ENCODE assay signal across 2 cellular contexts in the genomic region with DNA sequence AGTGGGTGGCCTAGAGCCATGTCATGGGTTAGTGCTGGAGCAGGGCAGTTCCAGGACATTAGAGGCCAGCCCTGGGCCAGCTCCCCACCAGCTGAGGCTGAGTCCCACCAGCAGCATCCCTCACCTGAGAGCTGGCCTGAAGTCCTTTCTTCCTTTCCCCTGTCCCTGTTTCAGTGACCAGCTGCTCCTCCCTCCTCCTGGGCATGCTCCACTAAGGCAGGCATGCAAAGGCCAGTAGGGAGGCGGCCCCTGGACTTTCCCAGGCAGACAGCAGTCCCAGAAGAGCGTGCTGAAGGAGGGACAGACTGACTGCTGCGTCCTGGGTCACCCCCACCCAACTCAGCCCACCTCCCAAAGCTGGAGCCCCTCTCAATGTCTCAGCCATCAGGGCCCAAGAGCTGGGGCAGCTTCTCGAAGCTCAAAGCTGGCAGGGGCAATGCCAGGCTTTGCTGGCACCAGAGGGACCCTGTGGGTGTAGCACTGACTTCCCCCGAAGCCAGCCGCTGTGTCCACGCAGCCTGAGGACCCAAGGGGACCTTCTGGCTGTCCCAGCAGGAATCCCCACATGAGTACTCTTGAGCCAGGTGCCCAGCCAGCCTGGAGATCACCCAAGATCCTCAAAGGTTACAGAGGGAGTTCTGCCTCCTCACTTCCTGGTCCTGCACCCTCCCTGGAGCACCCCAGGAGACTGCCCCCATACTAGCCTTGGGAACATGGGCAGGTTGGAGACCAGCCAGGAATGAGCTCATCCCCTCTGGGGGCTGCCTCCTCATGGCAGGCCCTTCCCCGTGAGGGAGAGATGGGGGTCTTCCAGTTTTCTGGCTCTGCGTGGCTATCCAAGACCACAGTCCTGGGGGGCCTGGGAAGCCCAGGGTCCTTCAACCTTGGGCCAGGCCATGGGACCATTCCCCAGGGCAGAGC.
TF ChIP-seq lines count a peak whose summit lies in the region.

No MANE protein-coding gene starts in this region.

TF ChIP-seq in SK-N-SH, 30 proteins besides CTCF, POLR2A, EP300 and RAD21:
- TF ChIP-seq, protein P1, sequence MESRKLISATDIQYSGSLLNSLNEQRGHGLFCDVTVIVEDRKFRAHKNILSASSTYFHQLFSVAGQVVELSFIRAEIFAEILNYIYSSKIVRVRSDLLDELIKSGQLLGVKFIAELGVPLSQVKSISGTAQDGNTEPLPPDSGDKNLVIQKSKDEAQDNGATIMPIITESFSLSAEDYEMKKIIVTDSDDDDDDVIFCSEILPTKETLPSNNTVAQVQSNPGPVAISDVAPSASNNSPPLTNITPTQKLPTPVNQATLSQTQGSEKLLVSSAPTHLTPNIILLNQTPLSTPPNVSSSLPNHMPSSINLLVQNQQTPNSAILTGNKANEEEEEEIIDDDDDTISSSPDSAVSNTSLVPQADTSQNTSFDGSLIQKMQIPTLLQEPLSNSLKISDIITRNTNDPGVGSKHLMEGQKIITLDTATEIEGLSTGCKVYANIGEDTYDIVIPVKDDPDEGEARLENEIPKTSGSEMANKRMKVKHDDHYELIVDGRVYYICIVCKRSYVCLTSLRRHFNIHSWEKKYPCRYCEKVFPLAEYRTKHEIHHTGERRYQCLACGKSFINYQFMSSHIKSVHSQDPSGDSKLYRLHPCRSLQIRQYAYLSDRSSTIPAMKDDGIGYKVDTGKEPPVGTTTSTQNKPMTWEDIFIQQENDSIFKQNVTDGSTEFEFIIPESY (IDR thresholded peaks at IDR 0.05; ENCODE audit: borderline replicate concordance, low read depth) = no peak
- TF ChIP-seq, protein P2, sequence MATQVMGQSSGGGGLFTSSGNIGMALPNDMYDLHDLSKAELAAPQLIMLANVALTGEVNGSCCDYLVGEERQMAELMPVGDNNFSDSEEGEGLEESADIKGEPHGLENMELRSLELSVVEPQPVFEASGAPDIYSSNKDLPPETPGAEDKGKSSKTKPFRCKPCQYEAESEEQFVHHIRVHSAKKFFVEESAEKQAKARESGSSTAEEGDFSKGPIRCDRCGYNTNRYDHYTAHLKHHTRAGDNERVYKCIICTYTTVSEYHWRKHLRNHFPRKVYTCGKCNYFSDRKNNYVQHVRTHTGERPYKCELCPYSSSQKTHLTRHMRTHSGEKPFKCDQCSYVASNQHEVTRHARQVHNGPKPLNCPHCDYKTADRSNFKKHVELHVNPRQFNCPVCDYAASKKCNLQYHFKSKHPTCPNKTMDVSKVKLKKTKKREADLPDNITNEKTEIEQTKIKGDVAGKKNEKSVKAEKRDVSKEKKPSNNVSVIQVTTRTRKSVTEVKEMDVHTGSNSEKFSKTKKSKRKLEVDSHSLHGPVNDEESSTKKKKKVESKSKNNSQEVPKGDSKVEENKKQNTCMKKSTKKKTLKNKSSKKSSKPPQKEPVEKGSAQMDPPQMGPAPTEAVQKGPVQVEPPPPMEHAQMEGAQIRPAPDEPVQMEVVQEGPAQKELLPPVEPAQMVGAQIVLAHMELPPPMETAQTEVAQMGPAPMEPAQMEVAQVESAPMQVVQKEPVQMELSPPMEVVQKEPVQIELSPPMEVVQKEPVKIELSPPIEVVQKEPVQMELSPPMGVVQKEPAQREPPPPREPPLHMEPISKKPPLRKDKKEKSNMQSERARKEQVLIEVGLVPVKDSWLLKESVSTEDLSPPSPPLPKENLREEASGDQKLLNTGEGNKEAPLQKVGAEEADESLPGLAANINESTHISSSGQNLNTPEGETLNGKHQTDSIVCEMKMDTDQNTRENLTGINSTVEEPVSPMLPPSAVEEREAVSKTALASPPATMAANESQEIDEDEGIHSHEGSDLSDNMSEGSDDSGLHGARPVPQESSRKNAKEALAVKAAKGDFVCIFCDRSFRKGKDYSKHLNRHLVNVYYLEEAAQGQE (IDR thresholded peaks at IDR 0.05; ENCODE audit: low read depth, low read length) = no peak
- TF ChIP-seq RFX5 (IDR thresholded peaks at IDR 0.05; ENCODE audit: low read length) (no peak), SIN3A (IDR thresholded peaks at IDR 0.05; ENCODE audit: borderline replicate concordance, low read depth, low read length) (no peak), TCF12 (IDR thresholded peaks at IDR 0.05) (no peak), MXI1 (IDR thresholded peaks at IDR 0.05; ENCODE audit: low read depth, low read length) (no peak), FOXM1 (IDR thresholded peaks at IDR 0.05; ENCODE audit: low read depth) (no peak), FOXJ3 (CRISPR knock-in tag; IDR thresholded peaks at IDR 0.05) (no peak), GATA2 (CRISPR knock-in tag; IDR thresholded peaks at IDR 0.05) (no peak), TEAD4 (IDR thresholded peaks at IDR 0.05; ENCODE audit: borderline replicate concordance, insufficient read depth) (no peak), POLR2AphosphoS5 (IDR thresholded peaks at IDR 0.05; ENCODE audit: low read depth, low read length) (no peak), TAF1 (IDR thresholded peaks at IDR 0.05; ENCODE audit: borderline replicate concordance, low read depth, low read length) (no peak)
- TF ChIP-seq, protein P3, sequence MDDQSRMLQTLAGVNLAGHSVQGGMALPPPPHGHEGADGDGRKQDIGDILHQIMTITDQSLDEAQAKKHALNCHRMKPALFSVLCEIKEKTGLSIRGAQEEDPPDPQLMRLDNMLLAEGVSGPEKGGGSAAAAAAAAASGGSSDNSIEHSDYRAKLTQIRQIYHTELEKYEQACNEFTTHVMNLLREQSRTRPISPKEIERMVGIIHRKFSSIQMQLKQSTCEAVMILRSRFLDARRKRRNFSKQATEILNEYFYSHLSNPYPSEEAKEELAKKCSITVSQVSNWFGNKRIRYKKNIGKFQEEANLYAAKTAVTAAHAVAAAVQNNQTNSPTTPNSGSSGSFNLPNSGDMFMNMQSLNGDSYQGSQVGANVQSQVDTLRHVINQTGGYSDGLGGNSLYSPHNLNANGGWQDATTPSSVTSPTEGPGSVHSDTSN (IDR thresholded peaks at IDR 0.05) = no peak
- TF ChIP-seq, protein P4, sequence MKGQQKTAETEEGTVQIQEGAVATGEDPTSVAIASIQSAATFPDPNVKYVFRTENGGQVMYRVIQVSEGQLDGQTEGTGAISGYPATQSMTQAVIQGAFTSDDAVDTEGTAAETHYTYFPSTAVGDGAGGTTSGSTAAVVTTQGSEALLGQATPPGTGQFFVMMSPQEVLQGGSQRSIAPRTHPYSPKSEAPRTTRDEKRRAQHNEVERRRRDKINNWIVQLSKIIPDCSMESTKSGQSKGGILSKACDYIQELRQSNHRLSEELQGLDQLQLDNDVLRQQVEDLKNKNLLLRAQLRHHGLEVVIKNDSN (IDR thresholded peaks at IDR 0.05; ENCODE audit: borderline replicate concordance, low read depth) = no peak
- TF ChIP-seq, protein P5, sequence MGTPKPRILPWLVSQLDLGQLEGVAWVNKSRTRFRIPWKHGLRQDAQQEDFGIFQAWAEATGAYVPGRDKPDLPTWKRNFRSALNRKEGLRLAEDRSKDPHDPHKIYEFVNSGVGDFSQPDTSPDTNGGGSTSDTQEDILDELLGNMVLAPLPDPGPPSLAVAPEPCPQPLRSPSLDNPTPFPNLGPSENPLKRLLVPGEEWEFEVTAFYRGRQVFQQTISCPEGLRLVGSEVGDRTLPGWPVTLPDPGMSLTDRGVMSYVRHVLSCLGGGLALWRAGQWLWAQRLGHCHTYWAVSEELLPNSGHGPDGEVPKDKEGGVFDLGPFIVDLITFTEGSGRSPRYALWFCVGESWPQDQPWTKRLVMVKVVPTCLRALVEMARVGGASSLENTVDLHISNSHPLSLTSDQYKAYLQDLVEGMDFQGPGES (IDR thresholded peaks at IDR 0.05; ENCODE audit: low read depth, low read length) = no peak
- TF ChIP-seq, protein P6, sequence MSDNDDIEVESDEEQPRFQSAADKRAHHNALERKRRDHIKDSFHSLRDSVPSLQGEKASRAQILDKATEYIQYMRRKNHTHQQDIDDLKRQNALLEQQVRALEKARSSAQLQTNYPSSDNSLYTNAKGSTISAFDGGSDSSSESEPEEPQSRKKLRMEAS (IDR thresholded peaks at IDR 0.05; ENCODE audit: low read depth) = no peak

TF ChIP-seq in SK-N-SH treated with all-trans-retinoic acid at 6 μM for 48 hours, 23 proteins besides CTCF, POLR2A, EP300 and RAD21 (continued from another document):
- TF ChIP-seq PPARA (CRISPR knock-in tag; IDR thresholded peaks at IDR 0.05; ENCODE audit: borderline replicate concordance) (no peak), ZFP3 (CRISPR knock-in tag; IDR thresholded peaks at IDR 0.05) (no peak), GLIS3 (CRISPR knock-in tag; IDR thresholded peaks at IDR 0.05) (no peak), TCF4 (CRISPR knock-in tag; IDR thresholded peaks at IDR 0.05; ENCODE audit: borderline replicate concordance) (no peak), ESRRG (CRISPR knock-in tag; IDR thresholded peaks at IDR 0.05) (no peak), BACH2 (CRISPR knock-in tag; IDR thresholded peaks at IDR 0.05; ENCODE audit: borderline replicate concordance) (no peak), OSR1 (CRISPR knock-in tag; IDR thresholded peaks at IDR 0.05) (no peak), ARNTL (CRISPR knock-in tag; IDR thresholded peaks at IDR 0.05; ENCODE audit: borderline replicate concordance, low read depth) (no peak), RARB (CRISPR knock-in tag; IDR thresholded peaks at IDR 0.05) (no peak), TOX (CRISPR knock-in tag; IDR thresholded peaks at IDR 0.05; ENCODE audit: borderline replicate concordance) (no peak), ZFP30 (CRISPR knock-in tag; IDR thresholded peaks at IDR 0.05) (no peak), CSDC2 (CRISPR knock-in tag; IDR thresholded peaks at IDR 0.05) (no peak), ISL1 (CRISPR knock-in tag; IDR thresholded peaks at IDR 0.05) (no peak), ZNF565 (CRISPR knock-in tag; conservative IDR thresholded peaks at IDR 0.05; ENCODE audit: low read depth) (no peak), ZNF70 (CRISPR knock-in tag; IDR thresholded peaks at IDR 0.05) (no peak)
TF ChIP-seq in SK-N-SH treated with all-trans-retinoic acid at 6 μM for 48 hours: peak in this region for 0.
